In genomic region chr12:127133675-127134335, GRCh38 we compare ENCODE assay signal across 24 cellular contexts.
DNase-seq lines count a peak whose midpoint lies in the region; ATAC-seq and TF ChIP-seq lines count a peak whose summit lies in the region.
"Had no signal": no experiment of that assay in that cellular context is flagged by ENCODE, and none has a peak within 500 bp of the region (broad histone marks: within the 10 kb centered on the region; RNA-seq: fewer than 3 reads in every experiment).

No MANE protein-coding gene starts in this region.

- H3K27ac ChIP-seq in mammary epithelial cell (ENCODE audit: insufficient read depth, low read depth, low read length) (peak overlapping the region; percentile 42), cardiac muscle cell (peak overlapping the region; percentile 55)
- H3K27ac ChIP-seq: 22Rv1, esophagus squamous epithelium, prostate gland, RWPE1 had no signal

- H3K4me1 Mint-ChIP-seq in activated CD4-positive, alpha-beta T cell treated with anti-CD3 and anti-CD28 coated beads, Interleukin-2, amount 10 ng/mL, durations not matched to agents 24 days and 14 days = no peaks in the 10 kb centered on the region
- H3K4me1 Mint-ChIP-seq in activated CD4-positive, alpha-beta T cell treated with anti-CD3 and anti-CD28 coated beads for 36 hours = no peaks in the 10 kb centered on the region
- H3K4me1 Mint-ChIP-seq in progenitor cell of endocrine pancreas (ENCODE audit: low read depth) = no peaks in the 10 kb centered on the region
- H3K4me1 Mint-ChIP-seq: memory B cell had no signal

- H3K27ac Mint-ChIP-seq in activated CD4-positive, alpha-beta T cell treated with anti-CD3 and anti-CD28 coated beads, Interleukin-2, amount 10 ng/mL, durations not matched to agents 24 days and 14 days = no peak overlapping the region
- no peak overlapping the region for H3K27ac Mint-ChIP-seq in activated CD4-positive, alpha-beta T cell treated with anti-CD3 and anti-CD28 coated beads for 36 hours
- no peak overlapping the region for H3K27ac Mint-ChIP-seq in progenitor cell of endocrine pancreas
- H3K27ac Mint-ChIP-seq: activated naive CD8-positive, alpha-beta T cell; CD4-positive, alpha-beta T cell; memory B cell had no signal

- H3K9me3 ChIP-seq in mammary epithelial cell (replicated peaks; ENCODE audit: insufficient read depth, low read length) (no peaks in the 10 kb centered on the region), cardiac muscle cell (ENCODE audit: low read depth) (no peaks in the 10 kb centered on the region)
- H3K9me3 ChIP-seq: esophagus squamous epithelium, prostate gland had no signal

- ATAC-seq in activated CD4-positive, alpha-beta T cell treated with anti-CD3 and anti-CD28 coated beads for 36 hours = no peak

- no peaks in the 10 kb centered on the region for H3K36me3 Mint-ChIP-seq in activated CD4-positive, alpha-beta T cell treated with anti-CD3 and anti-CD28 coated beads, Interleukin-2, amount 10 ng/mL, durations not matched to agents 24 days and 14 days (ENCODE audit: low read depth)
- no peaks in the 10 kb centered on the region for H3K36me3 Mint-ChIP-seq in activated CD4-positive, alpha-beta T cell treated with anti-CD3 and anti-CD28 coated beads for 36 hours (ENCODE audit: low read depth)
- H3K36me3 Mint-ChIP-seq in progenitor cell of endocrine pancreas (ENCODE audit: insufficient read depth) = no peaks in the 10 kb centered on the region
- H3K36me3 Mint-ChIP-seq: activated naive CD8-positive, alpha-beta T cell; memory B cell had no signal

- WGBS in mammary epithelial cell (ENCODE audit: low coverage, missing lambda C conversion rate) = 30% methylated on average over 9 of the region's 11 CpGs

- CTCF ChIA-PET in activated CD4-positive, alpha-beta T cell treated with anti-CD3 and anti-CD28 coated beads for 36 hours (lab: Charles Lee) = no interaction called here
- CTCF ChIA-PET in mammary epithelial cell (lab: Charles Lee; ENCODE audit: low non-redundant PET) = interaction anchor here (0.6 kb wide), 1 partner anchor 97 kb away, joined by 3 read pairs; no protein-coding TSS in a partner anchor

- no peaks in the 10 kb centered on the region for H4K20me1 ChIP-seq in mammary epithelial cell (ENCODE audit: insufficient read depth, low read length)

- no peak overlapping the region for H3K9ac ChIP-seq in mammary epithelial cell (ENCODE audit: insufficient read depth, low read length)

- H3K4me1 ChIP-seq in mammary epithelial cell (ENCODE audit: insufficient read depth, low read length) = peaks cover 7% of the 10 kb centered on the region
- H3K4me1 ChIP-seq in cardiac muscle cell (ENCODE audit: low read depth) = peaks cover 8% of the 10 kb centered on the region
- H3K4me1 ChIP-seq: esophagus squamous epithelium, prostate gland had no signal

- intact Hi-C loops in activated CD4-positive, alpha-beta T cell treated with anti-CD3 and anti-CD28 coated beads, Interleukin-2, amount 10 ng/mL, durations not matched to agents 24 days and 14 days (cut with micrococcal nuclease) = no loop called here
- intact Hi-C loops in activated CD4-positive, alpha-beta T cell treated with anti-CD3 and anti-CD28 coated beads for 36 hours (cut with DNase I, micrococcal nuclease) = no loop called here
- intact Hi-C loops in mammary epithelial cell (cut with micrococcal nuclease) = no loop called here

- peaks cover 3% of the 10 kb centered on the region for H3K9me3 Mint-ChIP-seq in activated CD4-positive, alpha-beta T cell treated with anti-CD3 and anti-CD28 coated beads, Interleukin-2, amount 10 ng/mL, durations not matched to agents 24 days and 14 days
- peaks cover 11% of the 10 kb centered on the region for H3K9me3 Mint-ChIP-seq in activated CD4-positive, alpha-beta T cell treated with anti-CD3 and anti-CD28 coated beads for 36 hours (ENCODE audit: low read depth)
- peaks cover 3% of the 10 kb centered on the region for H3K9me3 Mint-ChIP-seq in progenitor cell of endocrine pancreas (ENCODE audit: low read depth)

- POLR2A ChIA-PET in activated CD4-positive, alpha-beta T cell treated with anti-CD3 and anti-CD28 coated beads for 36 hours (lab: Charles Lee) = no interaction called here

- H3K4me3 Mint-ChIP-seq in activated CD4-positive, alpha-beta T cell treated with anti-CD3 and anti-CD28 coated beads, Interleukin-2, amount 10 ng/mL, durations not matched to agents 24 days and 14 days = no peak overlapping the region
- no peak overlapping the region for H3K4me3 Mint-ChIP-seq in activated CD4-positive, alpha-beta T cell treated with anti-CD3 and anti-CD28 coated beads for 36 hours
- no peak overlapping the region for H3K4me3 Mint-ChIP-seq in progenitor cell of endocrine pancreas (ENCODE audit: low read depth)
- H3K4me3 Mint-ChIP-seq: activated naive CD8-positive, alpha-beta T cell; CD4-positive, alpha-beta T cell; memory B cell had no signal

- in situ Hi-C loops in mammary epithelial cell (cut with MboI; ENCODE audit: low sequenced_read_pairs in 2 of 2) = no loop called here

- no peaks in the 10 kb centered on the region for H3K36me3 ChIP-seq in mammary epithelial cell (ENCODE audit: insufficient read depth, low read length)
- no peaks in the 10 kb centered on the region for H3K36me3 ChIP-seq in cardiac muscle cell
- H3K36me3 ChIP-seq: esophagus squamous epithelium, prostate gland had no signal

- H3K27me3 ChIP-seq in mammary epithelial cell (ENCODE audit: insufficient read depth, low read length) (no peaks in the 10 kb centered on the region), cardiac muscle cell (no peaks in the 10 kb centered on the region)

- peaks cover 12% of the 10 kb centered on the region for H3K27me3 Mint-ChIP-seq in activated CD4-positive, alpha-beta T cell treated with anti-CD3 and anti-CD28 coated beads, Interleukin-2, amount 10 ng/mL, durations not matched to agents 24 days and 14 days
- H3K27me3 Mint-ChIP-seq in activated CD4-positive, alpha-beta T cell treated with anti-CD3 and anti-CD28 coated beads for 36 hours = peaks cover 14% of the 10 kb centered on the region
- H3K27me3 Mint-ChIP-seq in progenitor cell of endocrine pancreas = no peaks in the 10 kb centered on the region
- H3K27me3 Mint-ChIP-seq: memory B cell had no signal

- DNase-seq in activated CD4-positive, alpha-beta T cell treated with anti-CD3 and anti-CD28 coated beads, Interleukin-2, amount 10 ng/mL, durations not matched to agents 24 days and 14 days = peak; percentile 44
- no peak for DNase-seq in activated CD4-positive, alpha-beta T cell treated with anti-CD3 and anti-CD28 coated beads for 36 hours
- DNase-seq in mammary epithelial cell = peak; percentile 33
- peak in 1 of 2 donors; percentile 59 for DNase-seq in cardiac muscle cell (ENCODE audit: low read depth in 1 of 2, low spot score in 1 of 2)
- no peak for DNase-seq in progenitor cell of endocrine pancreas (ENCODE audit: low spot score, unreplicated experiment)
- DNase-seq in dermis blood vessel endothelial cell = no peak
- DNase-seq in stimulated activated CD4-positive, alpha-beta T cell treated with anti-CD3 and anti-CD28 coated beads, Interleukin-4, amount 100 ng/mL, for 4 hours = no peak
- no peak for DNase-seq in hippocampal formation (lab: John Stamatoyannopoulos, UW)
- DNase-seq: activated CD4-positive, alpha-beta T cell treated with anti-CD3 and anti-CD28 coated beads, Interleukin-2, amount 50 U/mL, for 48 hours; activated CD8-positive, alpha-beta memory T cell treated with anti-CD3 and anti-CD28 coated beads, Interleukin-2, amount 50 U/mL, for 4 hours; aorta; CD4-positive, alpha-beta T cell; effector CD8-positive, alpha-beta T cell; esophagus squamous epithelium; Karpas-422; NCI-H187; NCI-H2171 treated with DMSO at 0.1 percent for 48 hours; NCI-H526; T-helper 9 cell had no signal

- H3K4me3 ChIP-seq in mammary epithelial cell (replicated peaks in 1 of 3; ENCODE audit: insufficient read depth in 1 of 3, low read depth in 2 of 3, low read length in 3 of 3) (no peak overlapping the region), cardiac muscle cell (no peak overlapping the region)
- H3K4me3 ChIP-seq: esophagus squamous epithelium, prostate gland had no signal

- H2AFZ ChIP-seq in mammary epithelial cell (ENCODE audit: low read depth, low read length) = peak overlapping the region; percentile 72

- no TSS peak for BruUV-seq in mammary epithelial cell (replicated peaks; lab: Mats Ljungman, UMichigan)

- no peaks in the 10 kb centered on the region for H3K79me2 ChIP-seq in mammary epithelial cell (ENCODE audit: insufficient read depth, low read length)

- dilution Hi-C loops in mammary epithelial cell (cut with HindIII; ENCODE audit: low sequenced_read_pairs) = no loop called here

- peak overlapping the region; percentile 17 for H3K4me2 ChIP-seq in mammary epithelial cell (ENCODE audit: insufficient read depth, low read depth, low read length)

- TF ChIP-seq CTCF in mammary epithelial cell (conservative IDR thresholded peaks at IDR 0.05 in 1 of 2, IDR thresholded peaks at IDR 0.05 in 1 of 2; ENCODE audit: extremely low read depth in 1 of 2, insufficient read depth in 1 of 2, low read depth in 1 of 2, low read length in 2 of 2) (peak; percentile 15 to 39), cardiac muscle cell (IDR thresholded peaks at IDR 0.05; ENCODE audit: low read depth, low read length) (no peak), progenitor cell of endocrine pancreas (IDR thresholded peaks at IDR 0.05; ENCODE audit: unreplicated experiment) (peak; percentile 24)

Comparison
In these comparisons a context has a peak if more than half of its experiments do, and no peak if none do; other contexts are left out.
1. DNase-seq: peak in activated CD4-positive, alpha-beta T cell treated with anti-CD3 and anti-CD28 coated beads, Interleukin-2, amount 10 ng/mL, durations not matched to agents 24 days and 14 days (single experiment) and mammary epithelial cell (single experiment); none in activated CD4-positive, alpha-beta T cell treated with anti-CD3 and anti-CD28 coated beads for 36 hours (single experiment), progenitor cell of endocrine pancreas (single experiment), dermis blood vessel endothelial cell (single experiment), stimulated activated CD4-positive, alpha-beta T cell treated with anti-CD3 and anti-CD28 coated beads, Interleukin-4, amount 100 ng/mL, for 4 hours (0 of 2) and hippocampal formation (0 of 2).